ENCODE assay signal across 8 cellular contexts in the genomic region with DNA sequence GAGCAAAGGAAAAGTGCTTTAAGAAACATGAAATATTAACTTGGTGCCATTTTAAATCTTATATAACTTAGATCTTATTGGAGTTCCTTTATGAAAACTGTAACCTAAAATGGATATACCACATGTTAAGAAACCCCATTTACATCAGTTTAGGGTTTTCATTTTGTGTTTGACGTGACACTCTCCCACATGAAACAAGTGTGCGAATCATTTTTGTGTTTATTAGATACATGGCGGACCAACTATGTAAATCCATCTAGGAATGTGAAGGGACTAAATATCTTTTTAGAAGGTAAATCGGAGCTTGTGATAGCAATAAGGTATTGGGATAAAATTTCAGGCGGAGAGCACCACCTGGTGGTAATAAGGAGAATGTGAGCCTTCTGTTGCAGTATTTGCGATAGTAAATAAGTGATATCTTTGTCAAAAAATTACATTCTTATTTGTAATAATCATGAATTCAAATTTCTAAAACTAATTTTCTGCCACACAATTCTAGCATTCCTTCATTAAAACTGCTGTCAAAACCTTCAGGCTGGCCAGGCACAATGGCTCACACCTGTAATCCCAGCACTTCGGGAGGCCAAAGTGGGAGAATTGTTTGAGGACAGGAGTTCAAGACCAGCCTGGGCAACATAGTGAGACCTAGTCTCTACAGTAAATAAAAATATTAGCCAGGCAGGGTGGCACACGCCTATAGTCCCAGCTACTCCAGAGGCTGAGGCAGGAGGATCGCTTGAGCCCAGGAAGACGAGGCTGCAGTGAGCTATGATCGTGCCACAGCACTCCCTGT. TPM values are rescaled to one million over a fixed set of nuclear protein-coding genes. Genes with fewer than 3 reads are reported as not detected.
DNase-seq lines count a peak whose midpoint lies in the region; ATAC-seq, FAIRE-seq and TF ChIP-seq lines count a peak whose summit lies in the region.

No MANE protein-coding gene starts in this region.

- H3K4me3 ChIP-seq in MM.1S (ENCODE audit: low read length) (no peak overlapping the region), SK-N-MC (no peak overlapping the region), lung (no peak overlapping the region)

- 0 out of 2 replicates have a peak, but pooled peaks cover 3% of the 10 kb centered on the region for H3K36me3 ChIP-seq in MM.1S (replicated peaks; ENCODE audit: insufficient read depth, low read length)
- H3K36me3 ChIP-seq in SK-N-MC (ENCODE audit: insufficient read depth, low read length), result peaks cover 17% of the 10 kb centered on the region; the same call in 1 of the 2 replicates
- peaks cover 0 to 6% of the 10 kb centered on the region in 2 donors for H3K36me3 ChIP-seq in lung (ENCODE audit: control insufficient read depth in 2 of 2, insufficient read depth in 2 of 2, low read length in 2 of 2)

- 50 to 55% methylated on average over 11 of the region's 11 CpGs for WGBS in lung, 2 donors

- H3K27ac ChIP-seq in MM.1S (ENCODE audit: low read length), result no peak overlapping the region
- H3K27ac ChIP-seq in SK-N-MC, result peak overlapping the region; percentile 79
- H3K27ac ChIP-seq in lung (ENCODE audit: low read depth in 1 of 2, low read length in 1 of 2), result no peak overlapping the region

- ATAC-seq in lung (ENCODE audit: insufficient read depth, low FRiP score), result no peak

- H3K4me1 ChIP-seq in MM.1S (ENCODE audit: low read length), result peaks cover 21% of the 10 kb centered on the region
- H3K4me1 ChIP-seq in lung (ENCODE audit: control insufficient read depth in 2 of 2, insufficient read depth in 2 of 2, low read length in 2 of 2), result peaks cover 0 to 2% of the 10 kb centered on the region in 2 donors

- no peaks in the 10 kb centered on the region for H3K9me2 ChIP-seq in MM.1S (replicated peaks; ENCODE audit: insufficient read depth, low read length)

- DNase-seq in activated gamma-delta T cell treated with Interleukin-2 at 50 U/mL for 16 hours, result peak; percentile 42
- no peak for DNase-seq in activated gamma-delta T cell (lab: John Stamatoyannopoulos, UW)
- DNase-seq in MM.1S, result peak; percentile 60
- DNase-seq in SK-N-MC (ENCODE audit: low read depth, low spot score), result no peak
- DNase-seq in lung (ENCODE audit: low spot score), result no peak
- no peak for DNase-seq in middle frontal gyrus (ENCODE audit: extremely low spot score, low spot score)
- no peak for DNase-seq in NCI-H1048 (lab: John Stamatoyannopoulos, UW)

- no peak overlapping the region for H3K4me2 ChIP-seq in MM.1S (ENCODE audit: low read depth, low read length)

- peaks cover 81% of the 10 kb centered on the region for H3K79me2 ChIP-seq in MM.1S (ENCODE audit: low read length)

- no peaks in the 10 kb centered on the region for H3F3A ChIP-seq in MM.1S (ENCODE audit: insufficient read depth, low read length)

- H3K9ac ChIP-seq in MM.1S (ENCODE audit: low read length) (no peak overlapping the region), SK-N-MC (ENCODE audit: insufficient read length) (peak overlapping the region; percentile 32)

- TF ChIP-seq CTCF in MM.1S (IDR thresholded peaks at IDR 0.05; ENCODE audit: low read length), result peak; percentile 74
- peak; percentile 87 for TF ChIP-seq CTCF in lung (IDR thresholded peaks at IDR 0.05; ENCODE audit: control extremely low read depth, extremely low read depth)

- no peak overlapping the region for H2AFZ ChIP-seq in MM.1S (ENCODE audit: low read length)

- H3K9me3 ChIP-seq in MM.1S (replicated peaks; ENCODE audit: insufficient read depth, low read length) (no peaks in the 10 kb centered on the region), SK-N-MC (ENCODE audit: low read depth, low read length) (no peaks in the 10 kb centered on the region), lung (ENCODE audit: control insufficient read depth in 2 of 2, insufficient read depth in 1 of 2, low read length in 1 of 2) (no peaks in the 10 kb centered on the region)

- no peaks in the 10 kb centered on the region for H4K20me1 ChIP-seq in MM.1S (ENCODE audit: insufficient read depth, low read length)

- H3K27me3 ChIP-seq in MM.1S (replicated peaks; ENCODE audit: insufficient read depth, low read length), result no peaks in the 10 kb centered on the region
- H3K27me3 ChIP-seq in lung (ENCODE audit: control insufficient read depth, insufficient read depth), result no peaks in the 10 kb centered on the region

- FAIRE-seq in colon (lab: Jason Lieb, UNC), result peak; percentile 64

RNA-seq across cellular contexts. Expression of a gene that starts 31.3 kb away (rescaled TPM):
- 10 to 100 TPM; 31.0 to 71.6 TPM for total RNA-seq in lung
- polyA plus RNA-seq in lung, result 100 to 1,000 TPM in 1 of 2 donors, 10 to 100 TPM in 1; 24.5 to 201 TPM

RNA-seq across cellular contexts. Expression of a gene that starts 45.4 kb away (rescaled TPM):
- total RNA-seq in lung, result 1 to 10 TPM; 2.0 to 2.7 TPM
- under 1 TPM; 0.43 to 0.87 TPM for polyA plus RNA-seq in lung

Comparison
In these comparisons a context has a peak if more than half of its experiments do, and no peak if none do; other contexts are left out.
1. DNase-seq: peak in activated gamma-delta T cell treated with Interleukin-2 at 50 U/mL for 16 hours (single experiment) and MM.1S (single experiment); none in activated gamma-delta T cell (single experiment), SK-N-MC (single experiment), lung (single experiment), middle frontal gyrus (single experiment) and NCI-H1048 (single experiment).